Comparison of ENCODE assay signal across 8 cellular contexts in genomic region chr5:173293817-173294672, GRCh38. TPM values are rescaled to one million over a fixed set of nuclear protein-coding genes. Genes with fewer than 3 reads are reported as not detected.
DNase-seq lines count a peak whose midpoint lies in the region; ATAC-seq, FAIRE-seq and TF ChIP-seq lines count a peak whose summit lies in the region.

No MANE protein-coding gene starts in this region.

- no peak for TF ChIP-seq POLR2A in H54 (IDR thresholded peaks at IDR 0.05; ENCODE audit: low read depth, low read length)

- no peaks in the 10 kb centered on the region for H3K9me3 ChIP-seq in SU-DHL-6 (ENCODE audit: insufficient read depth, low read length)

- H3K9ac ChIP-seq in SU-DHL-6 (ENCODE audit: low read length), result no peak overlapping the region

- 0 out of 2 replicates have a peak, but pooled peaks cover 3% of the 10 kb centered on the region for H3K27me3 ChIP-seq in SU-DHL-6 (ENCODE audit: low read length)

- peak overlapping the region; percentile 15 for H3K27ac Mint-ChIP-seq in activated naive CD8-positive, alpha-beta T cell treated with anti-CD3 and anti-CD28 coated beads, Interleukin-2, amount 10 ng/mL, durations not matched to agents 7 days and 5 days

- H3K4me3 Mint-ChIP-seq in activated naive CD8-positive, alpha-beta T cell treated with anti-CD3 and anti-CD28 coated beads, Interleukin-2, amount 10 ng/mL, durations not matched to agents 7 days and 5 days, result peak overlapping the region; percentile 67

- H3K9me2 ChIP-seq in SU-DHL-6 (replicated peaks; ENCODE audit: insufficient read depth, low read length), result no peaks in the 10 kb centered on the region

- H3K36me3 ChIP-seq in SU-DHL-6 (ENCODE audit: low read length), result no peaks in the 10 kb centered on the region

- ATAC-seq in activated naive CD8-positive, alpha-beta T cell treated with anti-CD3 and anti-CD28 coated beads, Interleukin-2, amount 10 ng/mL, durations not matched to agents 7 days and 5 days (ENCODE audit: low read depth), result peak; percentile 93
- ATAC-seq in left cardiac atrium (peak; percentile 48 to 67), GM18870 (IDR thresholded peaks at IDR 0.05; ENCODE audit: unreplicated experiment) (no peak)

- DNase-seq in Daoy (ENCODE audit: low read depth), result peak; percentile 87
- peak; percentile 73 for DNase-seq in H54 (ENCODE audit: insufficient read length, low spot score)
- DNase-seq in NAMALWA (ENCODE audit: low spot score), result peak; percentile 91
- DNase-seq in activated naive CD8-positive, alpha-beta T cell treated with anti-CD3 and anti-CD28 coated beads, Interleukin-2, amount 10 ng/mL, durations not matched to agents 7 days and 5 days, result peak; percentile 82
- peak; percentile 78 for DNase-seq in left cardiac atrium
- DNase-seq in renal cortical epithelial cell (ENCODE audit: low read depth), result peak; percentile 40

- no peaks in the 10 kb centered on the region for H3K9me3 Mint-ChIP-seq in activated naive CD8-positive, alpha-beta T cell treated with anti-CD3 and anti-CD28 coated beads, Interleukin-2, amount 10 ng/mL, durations not matched to agents 7 days and 5 days

- no peak overlapping the region for H3K4me3 ChIP-seq in SU-DHL-6 (ENCODE audit: insufficient read depth, low read length, poor library complexity, severe bottlenecking)

- H3K27me3 Mint-ChIP-seq in activated naive CD8-positive, alpha-beta T cell treated with anti-CD3 and anti-CD28 coated beads, Interleukin-2, amount 10 ng/mL, durations not matched to agents 7 days and 5 days, result peaks cover 50% of the 10 kb centered on the region

- intact Hi-C loops in left cardiac atrium (cut with DNase I), result loop anchor here in 1 of 2 donors (1.0 to 5.0 kb wide), 3 partner anchors 38 to 592 kb away; no protein-coding TSS in a partner anchor

- H3K36me3 Mint-ChIP-seq in activated naive CD8-positive, alpha-beta T cell treated with anti-CD3 and anti-CD28 coated beads, Interleukin-2, amount 10 ng/mL, durations not matched to agents 7 days and 5 days, result peaks cover 1% of the 10 kb centered on the region

- H3F3A ChIP-seq in SU-DHL-6 (ENCODE audit: insufficient read depth), result no peaks in the 10 kb centered on the region

- H4K20me1 ChIP-seq in SU-DHL-6 (ENCODE audit: low read depth, low read length), result no peaks in the 10 kb centered on the region

- peak overlapping the region; percentile 21 for H3K4me2 ChIP-seq in SU-DHL-6 (ENCODE audit: low read depth, low read length, poor library complexity, severe bottlenecking)

- H2AFZ ChIP-seq in SU-DHL-6 (ENCODE audit: low read depth, low read length, severe bottlenecking), result peak overlapping the region; percentile 44

- H3K4me1 Mint-ChIP-seq in activated naive CD8-positive, alpha-beta T cell treated with anti-CD3 and anti-CD28 coated beads, Interleukin-2, amount 10 ng/mL, durations not matched to agents 7 days and 5 days, result peaks cover 22% of the 10 kb centered on the region

- no peak overlapping the region for H3K27ac ChIP-seq in SU-DHL-6 (ENCODE audit: low read depth, low read length)

- TF ChIP-seq CTCF in SU-DHL-6 (IDR thresholded peaks at IDR 0.05; ENCODE audit: insufficient read depth, low read length, poor library complexity, severe bottlenecking), result peak; percentile 96

- no peak for FAIRE-seq in H54 (lab: Jason Lieb, UNC)

- no peaks in the 10 kb centered on the region for H3K79me2 ChIP-seq in SU-DHL-6 (ENCODE audit: insufficient read depth, low read length)

- POLR2A ChIA-PET in activated naive CD8-positive, alpha-beta T cell treated with anti-CD3 and anti-CD28 coated beads, Interleukin-2, amount 10 ng/mL, durations not matched to agents 7 days and 5 days (lab: Charles Lee), result interaction anchor here (1.0 to 1.4 kb wide), 3 partner anchors 26 to 35 kb away, joined by 4 to 5 read pairs (median 5); partner anchors contain the start of gene STC2

RNA-seq across cellular contexts. Expression of gene STC2, which starts 34.2 kb away (rescaled TPM):
- total RNA-seq in Daoy (2014; rRNA removed; shearing (Covaris generic)), result 144 and 149 TPM in 2 replicates
- 10 to 100 TPM; 10.9 to 14.7 TPM for total RNA-seq in activated naive CD8-positive, alpha-beta T cell treated with anti-CD3 and anti-CD28 coated beads, Interleukin-2, amount 10 ng/mL, durations not matched to agents 7 days and 5 days
- total RNA-seq in left cardiac atrium, result 10 to 100 TPM; 13.5 to 17.5 TPM
- total RNA-seq in renal cortical epithelial cell, result 15.1 and 41.0 TPM in 2 replicates

RNA-seq across cellular contexts. Expression of gene NKX2-5, which starts 59.0 kb away (rescaled TPM):
- total RNA-seq in Daoy (2014; rRNA removed; shearing (Covaris generic)), result 20.6 and 26.3 TPM in 2 replicates
- total RNA-seq in activated naive CD8-positive, alpha-beta T cell treated with anti-CD3 and anti-CD28 coated beads, Interleukin-2, amount 10 ng/mL, durations not matched to agents 7 days and 5 days, result not detected
- 100 to 1,000 TPM; 148 to 157 TPM for total RNA-seq in left cardiac atrium
- not detected in 2 replicates for total RNA-seq in renal cortical epithelial cell

Comparison
In these comparisons a context has a peak if more than half of its experiments do, and no peak if none do; other contexts are left out.
1. DNase-seq: peak in every context shown above with its lines; median percentile 91 in NAMALWA; 87 in Daoy; 82 in activated naive CD8-positive, alpha-beta T cell treated with anti-CD3 and anti-CD28 coated beads, Interleukin-2, amount 10 ng/mL, durations not matched to agents 7 days and 5 days; 78 in left cardiac atrium; 73 in H54; 40 in renal cortical epithelial cell.
2. RNA of gene NKX2-5, which starts 59.0 kb away (total RNA-seq): 148 to 157 TPM in left cardiac atrium and 20.6 to 26.3 TPM in Daoy; not detected in activated naive CD8-positive, alpha-beta T cell treated with anti-CD3 and anti-CD28 coated beads, Interleukin-2, amount 10 ng/mL, durations not matched to agents 7 days and 5 days and not detected in renal cortical epithelial cell; every median in the first group is over 10 times any median in the second.